In genomic region chr7:102433319-102434038, GRCh38 we compare ENCODE assay signal across 8 cellular contexts. TPM values are rescaled to one million over a fixed set of nuclear protein-coding genes. Genes with fewer than 3 reads are reported as not detected.
DNase-seq lines count a peak whose midpoint lies in the region; ATAC-seq, FAIRE-seq and TF ChIP-seq lines count a peak whose summit lies in the region.

TSS of gene ORAI2 (plus strand) at chr7:102433575. CDS start at chr7:102438957, 5,382 bp downstream.

- H3K9me3 ChIP-seq in pancreas (no peaks in the 10 kb centered on the region), thyroid gland (no peaks in the 10 kb centered on the region)

- no peaks in the 10 kb centered on the region for H3K27me3 Mint-ChIP-seq in activated naive CD8-positive, alpha-beta T cell

- H3K36me3 ChIP-seq in pancreas (no peaks in the 10 kb centered on the region), thyroid gland (no peaks in the 10 kb centered on the region)

- H3K9me3 Mint-ChIP-seq in activated naive CD8-positive, alpha-beta T cell (ENCODE audit: low read depth), result no peaks in the 10 kb centered on the region

- H3K27me3 ChIP-seq in pancreas (no peaks in the 10 kb centered on the region), thyroid gland (no peaks in the 10 kb centered on the region)

- peak; percentile 62 for DNase-seq in COR-L47 (lab: John Stamatoyannopoulos, UW)
- DNase-seq in GM20000 (ENCODE audit: low spot score), result peak; percentile 94
- DNase-seq in HuH-7.5 (ENCODE audit: low spot score), result peak; percentile 91
- peak; percentile 41 for DNase-seq in SKM-1 treated with dmso at 0.1 percent for 144 hours (lab: John Stamatoyannopoulos, UW; ENCODE audit: unreplicated experiment)
- DNase-seq in Right ventricle myocardium inferior (ENCODE audit: missing footprints), result peak; percentile 93
- peak; percentile 75 to 92 (median 86) for DNase-seq in pancreas
- DNase-seq in thyroid gland, result peak; percentile 84 to 86

- H3K4me1 Mint-ChIP-seq in activated naive CD8-positive, alpha-beta T cell (ENCODE audit: low read depth), result peaks cover 55% of the 10 kb centered on the region

- H3K27ac ChIP-seq in pancreas (peak within 1 kb of the TSS; percentile 42 to 73 (median 56)), thyroid gland (peak within 1 kb of the TSS; percentile 95 to 98 (median 97))

- FAIRE-seq in pancreas (lab: Jason Lieb, UNC), result no peak

- ATAC-seq in Right ventricle myocardium inferior (peak; percentile 77), pancreas (peak; percentile 90 to 92 (median 91))

- intact Hi-C loops in Right ventricle myocardium inferior (cut with DNase I) (no loop called here), pancreas (cut with DNase I) (no loop called here), thyroid gland (cut with DNase I) (no loop called here)

- TF ChIP-seq POLR2A in thyroid gland (IDR thresholded peaks at IDR 0.05), result peak in 1 of 2 donors; percentile 56

- no peaks in the 10 kb centered on the region for H3K36me3 Mint-ChIP-seq in activated naive CD8-positive, alpha-beta T cell

- peaks cover 0 to 4% (median 0%) of the 10 kb centered on the region in 3 donors for H3K4me1 ChIP-seq in pancreas
- H3K4me1 ChIP-seq in thyroid gland, result peaks cover 32 to 33% of the 10 kb centered on the region in 2 donors

- 1 to 2% methylated on average over 45 to 83 of the region's 83 CpGs for WGBS in pancreas, 2 donors
- WGBS in thyroid gland, 2 donors, result 0% methylated on average over 4 to 7 of the region's 83 CpGs

- H3K4me3 ChIP-seq in pancreas (peak within 1 kb of the TSS; percentile 74 to 93 (median 82)), thyroid gland (replicated peaks in 1 of 3) (peak within 1 kb of the TSS; percentile 48 to 76 (median 60))

- peak within 1 kb of the TSS; percentile 97 for H3K27ac Mint-ChIP-seq in activated naive CD8-positive, alpha-beta T cell

- TF ChIP-seq CTCF in GM20000 (IDR thresholded peaks at IDR 0.05; ENCODE audit: extremely low read depth, missing control alignments), result no peak
- TF ChIP-seq CTCF in pancreas (IDR thresholded peaks at IDR 0.05), result no peak
- TF ChIP-seq CTCF in thyroid gland (IDR thresholded peaks at IDR 0.05), result no peak

- H3K4me3 Mint-ChIP-seq in activated naive CD8-positive, alpha-beta T cell, result peak within 1 kb of the TSS; percentile 89

RNA-seq across cellular contexts. Expression of gene ORAI2, which starts in this region (rescaled TPM):
- total RNA-seq in Right ventricle myocardium inferior (3.0 TPM), pancreas (10 to 100 TPM in 2 of 6 donors, 1 to 10 TPM in 4; 4.8 to 13.5 (median 7.1) TPM), thyroid gland (100 to 1,000 TPM in 2 of 4 donors, 10 to 100 TPM in 2; 41.8 to 133 (median 81.4) TPM)
- 1 to 10 TPM; 4.1 to 8.6 TPM for polyA plus RNA-seq in pancreas

Comparison
In these comparisons a context has a peak if more than half of its experiments do, and no peak if none do; other contexts are left out.
1. Peak in every context shown above with its lines: DNase-seq, ATAC-seq, H3K4me3 ChIP-seq and H3K27ac ChIP-seq.
2. DNase-seq: peak in every context shown above with its lines; median percentile 94 in GM20000; 93 in Right ventricle myocardium inferior; 91 in HuH-7.5; 86 in pancreas; 85 in thyroid gland; 62 in COR-L47; 41 in SKM-1 treated with dmso at 0.1 percent for 144 hours.